ENCODE assay signal across 13 cellular contexts in the genomic region with DNA sequence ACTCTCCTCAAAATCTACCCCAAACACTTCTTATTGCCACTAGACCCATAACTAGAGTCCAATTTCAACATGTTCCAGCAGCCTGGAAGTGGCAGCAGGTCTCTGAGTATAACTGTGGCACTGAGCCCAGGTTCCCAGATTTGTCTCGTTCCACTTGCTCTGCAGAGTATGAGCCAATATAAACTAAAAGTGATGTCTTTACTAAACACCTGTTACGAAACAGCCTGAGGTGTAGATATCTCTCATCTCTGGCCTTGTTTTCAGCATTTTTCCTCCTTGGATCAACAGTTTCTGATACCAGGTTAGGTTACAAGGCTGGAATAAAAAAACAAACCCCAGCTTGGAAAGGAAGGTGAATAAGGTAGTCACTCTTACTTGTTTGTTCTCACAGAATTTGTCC. TPM values are rescaled to one million over a fixed set of nuclear protein-coding genes. Genes with fewer than 3 reads are reported as not detected.
DNase-seq lines count a peak whose midpoint lies in the region; ATAC-seq and TF ChIP-seq lines count a peak whose summit lies in the region.
"Had no signal": no experiment of that assay in that cellular context is flagged by ENCODE, and none has a peak within 500 bp of the region (broad histone marks: within the 10 kb centered on the region; RNA-seq: fewer than 3 reads in every experiment).

No MANE protein-coding gene starts in this region.

- H3K4me3 Mint-ChIP-seq in activated CD4-positive, alpha-beta T cell treated with anti-CD3 and anti-CD28 coated beads for 36 hours: no peak overlapping the region

- H3K27ac Mint-ChIP-seq in activated CD4-positive, alpha-beta T cell treated with anti-CD3 and anti-CD28 coated beads for 36 hours: no peak overlapping the region

- TF ChIP-seq POLR2A in right lobe of liver (IDR thresholded peaks at IDR 0.05) (no peak), tibial nerve (IDR thresholded peaks at IDR 0.05) (no peak)

- H3K9me3 Mint-ChIP-seq in activated CD4-positive, alpha-beta T cell treated with anti-CD3 and anti-CD28 coated beads for 36 hours (ENCODE audit: low read depth): peaks cover 17% of the 10 kb centered on the region

- TF ChIP-seq EP300 in tibial nerve (IDR thresholded peaks at IDR 0.05): no peak

- DNase-seq in Caki2 (ENCODE audit: low read depth) (peak; percentile 25), NCI-H2171 treated with DMSO at 0.1 percent for 48 hours (lab: John Stamatoyannopoulos, UW) (peak; percentile 86), cerebellum (ENCODE audit: low spot score) (peak; percentile 75), right lobe of liver (peak; percentile 76 to 94 (median 81)), glomerular visceral epithelial cell (ENCODE audit: extremely low spot score) (no peak), tibial nerve (ENCODE audit: low spot score in 2 of 2) (no peak), CD1c-positive myeloid dendritic cell (ENCODE audit: extremely low spot score) (no peak)
- DNase-seq in activated CD4-positive, alpha-beta T cell treated with anti-CD3 and anti-CD28 coated beads for 36 hours: no peak
- DNase-seq: GM23248, MM.1S, NCI-H69 had no signal

- in situ Hi-C loops in Caki2 (cut with HindIII; ENCODE audit: low pct_unique_long_range_greater_than_20kb, low sequenced_read_pairs): no loop called here

- H3K36me3 Mint-ChIP-seq in activated CD4-positive, alpha-beta T cell treated with anti-CD3 and anti-CD28 coated beads for 36 hours (ENCODE audit: low read depth): peaks cover 32% of the 10 kb centered on the region

- intact Hi-C loops in right lobe of liver (cut with DNase I): no loop called here
- intact Hi-C loops in activated CD4-positive, alpha-beta T cell treated with anti-CD3 and anti-CD28 coated beads for 36 hours (cut with DNase I, micrococcal nuclease): no loop called here

- peak; percentile 95 to 100 (median 98) for ATAC-seq in right lobe of liver
- no peak for ATAC-seq in activated CD4-positive, alpha-beta T cell treated with anti-CD3 and anti-CD28 coated beads for 36 hours

- H3K27me3 Mint-ChIP-seq in activated CD4-positive, alpha-beta T cell treated with anti-CD3 and anti-CD28 coated beads for 36 hours: no peaks in the 10 kb centered on the region

- POLR2A ChIA-PET in activated CD4-positive, alpha-beta T cell treated with anti-CD3 and anti-CD28 coated beads for 36 hours (lab: Charles Lee): no interaction called here

- H3K4me1 Mint-ChIP-seq in activated CD4-positive, alpha-beta T cell treated with anti-CD3 and anti-CD28 coated beads for 36 hours: peaks cover 16% of the 10 kb centered on the region

- no peak overlapping the region for H3K4me3 ChIP-seq in right lobe of liver
- H3K4me3 ChIP-seq in tibial nerve: no peak overlapping the region
- H3K4me3 ChIP-seq: dorsolateral prefrontal cortex, GM23248, SJCRH30 had no signal

- H3K4me1 ChIP-seq in right lobe of liver: peaks cover 0 to 13% (median 5%) of the 10 kb centered on the region in 4 donors
- no peaks in the 10 kb centered on the region for H3K4me1 ChIP-seq in tibial nerve

- no peaks in the 10 kb centered on the region for H3K9me3 ChIP-seq in right lobe of liver
- peaks cover 0 to 4% (median 0%) of the 10 kb centered on the region in 4 donors for H3K9me3 ChIP-seq in tibial nerve
- H3K9me3 ChIP-seq: SJCRH30 had no signal

- TF ChIP-seq CTCF in right lobe of liver (IDR thresholded peaks at IDR 0.05) (no peak), tibial nerve (IDR thresholded peaks at IDR 0.05) (no peak)

- CTCF ChIA-PET in activated CD4-positive, alpha-beta T cell treated with anti-CD3 and anti-CD28 coated beads for 36 hours (lab: Charles Lee): interaction anchor here (0.6 to 1.1 kb wide), 4 partner anchors 32 to 823 kb away, joined by 3 to 5 read pairs (median 3); no protein-coding TSS in a partner anchor

- H3K27me3 ChIP-seq in right lobe of liver (no peaks in the 10 kb centered on the region), tibial nerve (no peaks in the 10 kb centered on the region)
- H3K27me3 ChIP-seq: dorsolateral prefrontal cortex, SJCRH30 had no signal

- 44% methylated on average over 2 of the region's 2 CpGs for WGBS in right lobe of liver (ENCODE audit: insufficient coverage, low coverage, low lambda C conversion rate, missing lambda C conversion rate)
- 72 to 76% methylated on average over 2 of the region's 2 CpGs for WGBS in tibial nerve, 2 donors

- H3K36me3 ChIP-seq in right lobe of liver: no peaks in the 10 kb centered on the region
- peaks cover 0 to 16% (median 0%) of the 10 kb centered on the region in 3 donors for H3K36me3 ChIP-seq in tibial nerve
- H3K36me3 ChIP-seq: SJCRH30 had no signal

- peak overlapping the region in 2 of 3 donors; percentile 79 to 85 for H3K27ac ChIP-seq in right lobe of liver
- H3K27ac ChIP-seq in tibial nerve: no peak overlapping the region
- H3K27ac ChIP-seq: GM23248, SJCRH30 had no signal

RNA-seq across cellular contexts. Expression of gene PRDX6, which starts 25.2 kb away (rescaled TPM):
- 251 and 349 TPM in 2 replicates for total RNA-seq in Caki2 (2014; rRNA removed; shearing (Covaris generic); ENCODE audit: low replicate concordance)
- total RNA-seq in cerebellum (35.6 TPM), right lobe of liver (100 to 1,000 TPM; 213 to 552 (median 407) TPM), tibial nerve (100 to 1,000 TPM; 285 to 478 (median 439) TPM)
- total RNA-seq in activated CD4-positive, alpha-beta T cell treated with anti-CD3 and anti-CD28 coated beads for 36 hours: 100 to 1,000 TPM; 103 to 125 TPM

Comparison
In these comparisons a context has a peak if more than half of its experiments do, and no peak if none do; other contexts are left out.
1. DNase-seq: peak in Caki2 (single experiment), NCI-H2171 treated with DMSO at 0.1 percent for 48 hours (single experiment), cerebellum (single experiment) and right lobe of liver (3 of 3); none in glomerular visceral epithelial cell (single experiment), activated CD4-positive, alpha-beta T cell treated with anti-CD3 and anti-CD28 coated beads for 36 hours (single experiment), tibial nerve (0 of 2) and CD1c-positive myeloid dendritic cell (single experiment).
2. H3K27ac ChIP-seq: peak in right lobe of liver (2 of 3); none in tibial nerve (0 of 4).